ENCODE assay signal across 1 cellular context in the genomic region with DNA sequence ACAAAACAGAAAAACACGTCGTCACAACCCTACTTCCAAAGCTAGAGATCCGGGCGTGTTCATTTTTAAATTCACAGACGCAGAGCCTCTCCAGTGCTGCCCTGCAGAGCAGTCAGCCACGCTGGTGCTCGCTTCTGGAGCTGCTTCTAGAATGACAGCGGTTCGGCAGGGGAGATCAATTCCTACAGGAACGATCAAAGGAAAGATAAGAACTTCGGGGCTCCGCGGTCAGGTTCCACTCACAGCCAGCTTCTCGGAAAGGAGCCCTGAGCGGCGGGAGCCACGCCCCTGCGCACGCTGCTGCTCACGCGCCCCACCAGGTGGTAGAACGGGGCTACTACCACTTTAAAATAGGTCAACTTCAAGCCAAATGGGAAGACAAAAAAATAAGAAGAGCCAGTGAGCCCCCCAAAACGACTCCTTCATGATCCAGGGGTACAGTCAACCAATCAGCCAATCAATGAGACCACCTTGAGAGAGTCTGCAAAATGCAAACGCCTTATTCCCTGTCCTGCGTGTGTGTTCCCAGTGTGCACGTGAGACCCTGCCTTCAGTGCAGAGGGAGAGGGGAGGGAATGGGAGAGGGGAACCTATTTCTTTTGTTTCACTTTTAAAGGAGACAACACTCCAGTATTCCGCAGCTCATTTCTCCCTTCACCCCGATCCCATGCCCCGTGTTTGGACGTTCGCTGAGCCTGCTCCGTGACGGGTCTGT.
A peak's percentile ranks its signal among the peaks of the same experiment; 100 is the strongest.
TF ChIP-seq lines count a peak whose summit lies in the region.

No MANE protein-coding gene starts in this region.

TF ChIP-seq in H1, 55 proteins besides CTCF, POLR2A, EP300 and RAD21 (continued from another document):
- TF ChIP-seq, protein P1, sequence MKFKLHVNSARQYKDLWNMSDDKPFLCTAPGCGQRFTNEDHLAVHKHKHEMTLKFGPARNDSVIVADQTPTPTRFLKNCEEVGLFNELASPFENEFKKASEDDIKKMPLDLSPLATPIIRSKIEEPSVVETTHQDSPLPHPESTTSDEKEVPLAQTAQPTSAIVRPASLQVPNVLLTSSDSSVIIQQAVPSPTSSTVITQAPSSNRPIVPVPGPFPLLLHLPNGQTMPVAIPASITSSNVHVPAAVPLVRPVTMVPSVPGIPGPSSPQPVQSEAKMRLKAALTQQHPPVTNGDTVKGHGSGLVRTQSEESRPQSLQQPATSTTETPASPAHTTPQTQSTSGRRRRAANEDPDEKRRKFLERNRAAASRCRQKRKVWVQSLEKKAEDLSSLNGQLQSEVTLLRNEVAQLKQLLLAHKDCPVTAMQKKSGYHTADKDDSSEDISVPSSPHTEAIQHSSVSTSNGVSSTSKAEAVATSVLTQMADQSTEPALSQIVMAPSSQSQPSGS (IDR thresholded peaks at IDR 0.05; ENCODE audit: low read length) = no peak
- no peak for TF ChIP-seq SIN3A (conservative IDR thresholded peaks at IDR 0.05 in 1 of 2, IDR thresholded peaks at IDR 0.05 in 1 of 2; ENCODE audit: low read depth in 1 of 2, low read length in 2 of 2)
- TF ChIP-seq GTF2F1 (IDR thresholded peaks at IDR 0.05; ENCODE audit: borderline replicate concordance, low read depth, low read length) = no peak
- peak; percentile 35; the same call in 1 of the 2 replicates for TF ChIP-seq CREB1 (IDR thresholded peaks at IDR 0.05)
- TF ChIP-seq, protein P2, sequence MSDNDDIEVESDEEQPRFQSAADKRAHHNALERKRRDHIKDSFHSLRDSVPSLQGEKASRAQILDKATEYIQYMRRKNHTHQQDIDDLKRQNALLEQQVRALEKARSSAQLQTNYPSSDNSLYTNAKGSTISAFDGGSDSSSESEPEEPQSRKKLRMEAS (IDR thresholded peaks at IDR 0.05) = 0 out of 2 replicates have a peak, but pooled peaks have one; percentile 43
- no peak for TF ChIP-seq BACH1 (IDR thresholded peaks at IDR 0.05; ENCODE audit: low read length)
- TF ChIP-seq ZNF274 (IDR thresholded peaks at IDR 0.05; ENCODE audit: borderline replicate concordance, extremely low read depth, low read length) = no peak
- TF ChIP-seq BCL11A (IDR thresholded peaks at IDR 0.05; ENCODE audit: low read depth in 2 of 2, low read length in 2 of 2) = no peak
- peak; percentile 13; the same call in 1 of the 2 replicates for TF ChIP-seq YY1 (IDR thresholded peaks at IDR 0.05; ENCODE audit: low read depth, low read length)
- peak; percentile 18 for TF ChIP-seq SAP30 (IDR thresholded peaks at IDR 0.05; ENCODE audit: insufficient read depth, insufficient replicate concordance, low read length)
- no peak for TF ChIP-seq CEBPB (IDR thresholded peaks at IDR 0.05; ENCODE audit: low read depth, low read length)
- no peak for TF ChIP-seq EZH2 (IDR thresholded peaks at IDR 0.05; ENCODE audit: low read depth, low read length, severe bottlenecking)
- no peak for TF ChIP-seq RXRA (IDR thresholded peaks at IDR 0.05; ENCODE audit: insufficient read depth, low read depth, low read length)
- peak; percentile 58 for TF ChIP-seq KDM4A (IDR thresholded peaks at IDR 0.05; ENCODE audit: low read depth, low read length, severe bottlenecking)
- no peak for TF ChIP-seq SP4 (IDR thresholded peaks at IDR 0.05; ENCODE audit: low read length)
- TF ChIP-seq NRF1 (IDR thresholded peaks at IDR 0.05; ENCODE audit: low read depth, low read length) = peak; percentile 34
- peak; percentile 30 for TF ChIP-seq CTBP2 (IDR thresholded peaks at IDR 0.05; ENCODE audit: borderline replicate concordance, insufficient read depth, insufficient read length, low read length)
- TF ChIP-seq CBX8 (IDR thresholded peaks at IDR 0.05; ENCODE audit: borderline replicate concordance, low read depth, low read length) = no peak
- no peak for TF ChIP-seq SIX5 (IDR thresholded peaks at IDR 0.05; ENCODE audit: low read depth, low read length)
- no peak for TF ChIP-seq MAFK (IDR thresholded peaks at IDR 0.05; ENCODE audit: low read depth, low read length)
- TF ChIP-seq HDAC2 (IDR thresholded peaks at IDR 0.05; ENCODE audit: borderline replicate concordance in 1 of 2, low read depth in 2 of 2, low read length in 2 of 2) = peak in 1 of 2 experiments; percentile 78; a peak in 1 of 4 replicates
- 0 out of 2 replicates have a peak, but pooled peaks have one; percentile 22 for TF ChIP-seq CHD2 (IDR thresholded peaks at IDR 0.05; ENCODE audit: low read length)
- TF ChIP-seq ASH2L (IDR thresholded peaks at IDR 0.05; ENCODE audit: low read length) = peak; percentile 29
